25 cellular contexts compared by ENCODE assay signal in genomic region chr7:83541187-83541960, GRCh38.
"Had no signal": no experiment of that assay in that cellular context is flagged by ENCODE, and none has a peak within 500 bp of the region (broad histone marks: within the 10 kb centered on the region; RNA-seq: fewer than 3 reads in every experiment).

No MANE protein-coding gene starts in this region.

- H3K27me3 ChIP-seq: hepatocyte, right lobe of liver, spleen, testis, transverse colon had no signal

- DNase-seq: effector CD4-positive, alpha-beta T cell; endodermal cell; erythroblast; foreskin melanocyte; head of caudate nucleus; left colon; left ventricle myocardium superior; mesenchymal stem cell; midbrain; occipital lobe; retina; right lobe of liver; spleen; stimulated activated CD4-positive, alpha-beta T cell treated with anti-CD3 and anti-CD28 coated beads, Interleukin-15, amount 100 ng/mL, for 24 hours; stimulated activated CD4-positive, alpha-beta T cell treated with anti-CD3 and anti-CD28 coated beads, Interleukin-1b, Interleukin-23, amount 100 ng/mL, for 48 hours; stimulated activated CD4-positive, alpha-beta T cell treated with anti-CD3 and anti-CD28 coated beads, Interleukin-4, amount 100 ng/mL, for 24 hours; testis; transverse colon had no signal

- H3K36me3 ChIP-seq: prostate gland, right lobe of liver, spleen, transverse colon had no signal

- H3K4me3 ChIP-seq: coronary artery, hepatocyte, lung, prostate gland, right lobe of liver, spleen, testis, transverse colon had no signal

- H3K9ac ChIP-seq: parathyroid adenoma had no signal

- H3K4me1 ChIP-seq: parathyroid adenoma, prostate gland, right lobe of liver, spleen, testis, transverse colon had no signal

- H3K27ac ChIP-seq: coronary artery, hepatocyte, parathyroid adenoma, prostate gland, right lobe of liver, spleen, testis, transverse colon had no signal

- H2AFZ ChIP-seq: hepatocyte, parathyroid adenoma had no signal

- H3K4me2 ChIP-seq: hepatocyte had no signal

- ATAC-seq: left colon; left ventricle myocardium superior; natural killer cell treated with Interleukin-12 subunit alpha and Interleukin-12 subunit beta and Interleukin-15 and Interleukin-18, amount 100 ng/mL, for 72 hours; stimulated activated memory B cell treated with anti-CD40 and anti-IgM and Interleukin-4, amounts not matched to agents 10 μg/mL and 1 μg/mL and 100 μg/mL, for 72 hours had no signal

- H3K79me2 ChIP-seq: hepatocyte, parathyroid adenoma had no signal

- H3K9me3 ChIP-seq: prostate gland, right lobe of liver, spleen, testis, transverse colon had no signal
